Comparison of ENCODE assay signal across 1 cellular context in genomic region chr3:140823106-140823505, GRCh38.
TF ChIP-seq lines count a peak whose summit lies in the region.

No MANE protein-coding gene starts in this region.

TF ChIP-seq in GM23338, 12 proteins besides CTCF, POLR2A, EP300 and RAD21 (continued from another document):
- no peak for TF ChIP-seq ETS1 (IDR thresholded peaks at IDR 0.05)
TF ChIP-seq in GM23338: peak in this region for 0.
